ENCODE assay signal across 15 cellular contexts in the genomic region with DNA sequence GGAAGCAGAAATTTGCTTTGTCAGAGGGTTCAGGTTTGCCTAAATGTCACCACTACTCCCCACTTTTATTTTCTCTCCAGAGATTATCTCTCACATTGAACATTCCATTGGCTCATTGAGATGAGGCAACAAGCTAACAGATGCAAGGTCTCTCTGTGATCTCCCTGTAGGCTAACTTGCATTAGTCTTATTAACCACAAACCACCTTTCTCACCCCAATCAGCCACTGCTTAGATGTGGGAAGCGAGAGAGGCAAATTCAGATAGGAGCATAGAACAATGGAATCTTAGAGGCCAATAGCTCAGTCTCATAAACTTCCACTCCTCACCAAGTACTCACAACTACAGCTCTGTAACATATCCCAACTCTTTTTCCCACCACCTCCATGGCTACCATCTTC.
"Had no signal": no experiment of that assay in that cellular context is flagged by ENCODE, and none has a peak within 500 bp of the region (broad histone marks: within the 10 kb centered on the region; RNA-seq: fewer than 3 reads in every experiment).

No MANE protein-coding gene starts in this region.

- FAIRE-seq: islet of Langerhans had no signal

- H3K9ac ChIP-seq: neural progenitor cell had no signal

- H3K4me1 ChIP-seq: gastroesophageal sphincter, neural progenitor cell, psoas muscle, right lobe of liver, spleen had no signal

- ATAC-seq: activated T-cell treated with anti-CD3 and anti-CD28 coated beads, Interleukin-2, amount 50 U/mL, for 4 hours; gastroesophageal sphincter; psoas muscle; right lobe of liver had no signal

- H3K9me3 ChIP-seq: gastroesophageal sphincter, psoas muscle, right lobe of liver, spleen, suprapubic skin had no signal

- H3K36me3 ChIP-seq: gastroesophageal sphincter, heart right ventricle, neural progenitor cell, right lobe of liver, spleen, suprapubic skin had no signal

- DNase-seq: activated CD4-positive, alpha-beta memory T cell treated with anti-CD3 and anti-CD28 coated beads, Interleukin-2, amount 10 ng/mL, durations not matched to agents 7 days and 5 days; activated CD4-positive, CD25-positive, alpha-beta regulatory T cell treated with anti-CD3 and anti-CD28 coated beads, Interleukin-2, amount 50 U/mL, for 72 hours; activated effector memory CD4-positive, alpha-beta T cell treated with Interleukin-2 at 50 U/mL for 16 hours; activated naive CD4-positive, alpha-beta T cell treated with anti-CD3 and anti-CD28 coated beads, Interleukin-2, amount 50 U/mL, for 16 hours; activated T-cell treated with anti-CD3 and anti-CD28 coated beads, Interleukin-2, amount 50 U/mL, for 4 hours; heart right ventricle; naive B cell; psoas muscle; right lobe of liver; spleen; T-helper 9 cell had no signal

- H3K4me2 ChIP-seq: neural progenitor cell had no signal

- H3K27ac ChIP-seq: gastroesophageal sphincter, heart right ventricle, neural progenitor cell, psoas muscle, right lobe of liver, spleen, suprapubic skin had no signal

- H3K4me3 ChIP-seq: gastroesophageal sphincter, heart right ventricle, neural progenitor cell, psoas muscle, right lobe of liver, spleen, suprapubic skin had no signal

- H2AFZ ChIP-seq: neural progenitor cell had no signal

- H3K27me3 ChIP-seq: gastroesophageal sphincter, heart right ventricle, neural progenitor cell, right lobe of liver, spleen, suprapubic skin had no signal
